In genomic region chr12:131353826-131354225, GRCh38 we compare ENCODE assay signal across 17 cellular contexts.
DNase-seq lines count a peak whose midpoint lies in the region; TF ChIP-seq lines count a peak whose summit lies in the region.
"Had no signal": no experiment of that assay in that cellular context is flagged by ENCODE, and none has a peak within 500 bp of the region (broad histone marks: within the 10 kb centered on the region; RNA-seq: fewer than 3 reads in every experiment).

No MANE protein-coding gene starts in this region.

- H3K9me3 Mint-ChIP-seq in activated CD4-positive, alpha-beta memory T cell treated with anti-CD3 and anti-CD28 coated beads, Interleukin-2, amount 10 ng/mL, durations not matched to agents 7 days and 5 days = no peaks in the 10 kb centered on the region

- no peak overlapping the region for H3K9ac ChIP-seq in BLaER1 treated with 17β-estradiol and CSF1 and Interleukin-3, amounts not matched to agents 10 nM and 100 nM
- H3K9ac ChIP-seq: SK-N-SH had no signal

- H3K4me3 Mint-ChIP-seq in activated CD4-positive, alpha-beta memory T cell treated with anti-CD3 and anti-CD28 coated beads, Interleukin-2, amount 10 ng/mL, durations not matched to agents 7 days and 5 days = no peak overlapping the region
- H3K4me3 Mint-ChIP-seq: CD14-positive monocyte had no signal

- H3K9me3 ChIP-seq in BLaER1 treated with 17β-estradiol and CSF1 and Interleukin-3, amounts not matched to agents 10 nM and 100 nM (replicated peaks in 1 of 11) = peaks cover 9 to 20% (median 18%) of the 10 kb centered on the region in 11 experiments; a peak in 20 of 22 replicates
- H3K9me3 ChIP-seq in HEK293 (ENCODE audit: control insufficient read depth, insufficient read depth, low read depth, low read length) = no peaks in the 10 kb centered on the region
- H3K9me3 ChIP-seq: SK-N-SH had no signal

- CTCF ChIA-PET in HEK293 (lab: Yijun Ruan, JAX) = interaction anchor here (0.9 kb wide), 1 partner anchor 221 kb away, joined by 3 read pairs; no protein-coding TSS in a partner anchor
- CTCF ChIA-PET in activated CD4-positive, alpha-beta memory T cell treated with anti-CD3 and anti-CD28 coated beads, Interleukin-2, amount 10 ng/mL, durations not matched to agents 7 days and 5 days (lab: Charles Lee) = no interaction called here

- H3K4me1 Mint-ChIP-seq in activated CD4-positive, alpha-beta memory T cell treated with anti-CD3 and anti-CD28 coated beads, Interleukin-2, amount 10 ng/mL, durations not matched to agents 7 days and 5 days = no peaks in the 10 kb centered on the region

- peaks cover 16 to 47% (median 40%) of the 10 kb centered on the region in 10 experiments for H3K4me1 ChIP-seq in BLaER1 treated with 17β-estradiol and CSF1 and Interleukin-3, amounts not matched to agents 10 nM and 100 nM
- no peaks in the 10 kb centered on the region for H3K4me1 ChIP-seq in HEK293 (ENCODE audit: control insufficient read depth, insufficient read depth, low read length)

- no peak overlapping the region for H3K4me3 ChIP-seq in BLaER1 treated with 17β-estradiol and CSF1 and Interleukin-3, amounts not matched to agents 10 nM and 100 nM
- no peak overlapping the region for H3K4me3 ChIP-seq in HEK293 (ENCODE audit: low read depth, low read length)
- H3K4me3 ChIP-seq: K562 had no signal

- H3K36me3 ChIP-seq in BLaER1 treated with 17β-estradiol and CSF1 and Interleukin-3, amounts not matched to agents 10 nM and 100 nM = no peaks in the 10 kb centered on the region
- no peaks in the 10 kb centered on the region for H3K36me3 ChIP-seq in HEK293 (ENCODE audit: control insufficient read depth in 2 of 2, insufficient read depth in 1 of 2, low read length in 2 of 2)

- POLR2A ChIA-PET in HEK293 (lab: Yijun Ruan, JAX) = no interaction called here
- POLR2A ChIA-PET in activated CD4-positive, alpha-beta memory T cell treated with anti-CD3 and anti-CD28 coated beads, Interleukin-2, amount 10 ng/mL, durations not matched to agents 7 days and 5 days (lab: Charles Lee) = no interaction called here

- H3K4me2 ChIP-seq in BLaER1 treated with 17β-estradiol and CSF1 and Interleukin-3, amounts not matched to agents 10 nM and 100 nM = peak overlapping the region in 6 of 11 experiments; percentile 5 to 31 (median 21); a peak in 8 of 22 replicates
- H3K4me2 ChIP-seq: SK-N-SH had no signal

- H3K27ac ChIP-seq in BLaER1 treated with 17β-estradiol and CSF1 and Interleukin-3, amounts not matched to agents 10 nM and 100 nM = no peak overlapping the region
- H3K27ac ChIP-seq in HEK293 (ENCODE audit: extremely low read depth, low read depth, low read length) = no peak overlapping the region

- peaks cover 0 to 12% (median 0%) of the 10 kb centered on the region in 11 experiments; a peak in 4 of 22 replicates for H3K27me3 ChIP-seq in BLaER1 treated with 17β-estradiol and CSF1 and Interleukin-3, amounts not matched to agents 10 nM and 100 nM

- peaks cover 4% of the 10 kb centered on the region for H3K27me3 Mint-ChIP-seq in activated CD4-positive, alpha-beta memory T cell treated with anti-CD3 and anti-CD28 coated beads, Interleukin-2, amount 10 ng/mL, durations not matched to agents 7 days and 5 days

- TF ChIP-seq CTCF in HEK293 (tag by site-specific recombination; IDR thresholded peaks at IDR 0.05) = no peak

- no peaks in the 10 kb centered on the region for H3K36me3 Mint-ChIP-seq in activated CD4-positive, alpha-beta memory T cell treated with anti-CD3 and anti-CD28 coated beads, Interleukin-2, amount 10 ng/mL, durations not matched to agents 7 days and 5 days (ENCODE audit: low read depth)
- H3K36me3 Mint-ChIP-seq: CD14-positive monocyte had no signal

- no peak overlapping the region for H3K27ac Mint-ChIP-seq in activated CD4-positive, alpha-beta memory T cell treated with anti-CD3 and anti-CD28 coated beads, Interleukin-2, amount 10 ng/mL, durations not matched to agents 7 days and 5 days
- H3K27ac Mint-ChIP-seq: CD14-positive monocyte had no signal

- H4K20me1 ChIP-seq in BLaER1 treated with 17β-estradiol and CSF1 and Interleukin-3, amounts not matched to agents 10 nM and 100 nM = no peaks in the 10 kb centered on the region

- DNase-seq in SW480 (ENCODE audit: low spot score) = peak; percentile 46
- peak; percentile 42 for DNase-seq in kidney tubule cell (ENCODE audit: low spot score)
- no peak for DNase-seq in NK-92 treated with Interleukin-12 subunit alpha and Interleukin-12 subunit beta, amount 100 ng/mL, for 24 hours (lab: John Stamatoyannopoulos, UW)
- DNase-seq in activated CD4-positive, alpha-beta memory T cell treated with anti-CD3 and anti-CD28 coated beads, Interleukin-2, amount 10 ng/mL, durations not matched to agents 7 days and 5 days = no peak
- no peak for DNase-seq in SKM-1 (lab: John Stamatoyannopoulos, UW; ENCODE audit: unreplicated experiment)
- DNase-seq: Calu3, Kasumi-1, NCI-H2029, NCI-H446, NCI-H524 treated with DMSO at 0.1 percent for 48 hours, NCI-H774, SIG-M5, SK-N-SH had no signal

TF ChIP-seq in HEK293, 187 proteins besides CTCF, POLR2A, EP300 and RAD21:
- peak; percentile 43; the same call in 1 of the 2 replicates for TF ChIP-seq SCRT2 (tag by site-specific recombination; IDR thresholded peaks at IDR 0.05)
- TF ChIP-seq ZNF311 (tag by site-specific recombination; IDR thresholded peaks at IDR 0.05; ENCODE audit: borderline replicate concordance) = no peak
- TF ChIP-seq KLF16 (tag by site-specific recombination; IDR thresholded peaks at IDR 0.05) = no peak
- no peak for TF ChIP-seq ZNF274 (IDR thresholded peaks at IDR 0.05; ENCODE audit: low read length)
- TF ChIP-seq ZNF274 (tag by site-specific recombination; IDR thresholded peaks at IDR 0.05; ENCODE audit: borderline replicate concordance) = no peak
- no peak for TF ChIP-seq ZNF623 (tag by site-specific recombination; IDR thresholded peaks at IDR 0.05)

Comparison
In these comparisons a context has a peak if more than half of its experiments do, and no peak if none do; other contexts are left out.
1. DNase-seq: peak in SW480 (single experiment) and kidney tubule cell (single experiment); none in NK-92 treated with Interleukin-12 subunit alpha and Interleukin-12 subunit beta, amount 100 ng/mL, for 24 hours (single experiment), activated CD4-positive, alpha-beta memory T cell treated with anti-CD3 and anti-CD28 coated beads, Interleukin-2, amount 10 ng/mL, durations not matched to agents 7 days and 5 days (single experiment) and SKM-1 (single experiment).